34 cellular contexts compared by ENCODE assay signal in genomic region chr20:13317439-13317838, GRCh38.
DNase-seq lines count a peak whose midpoint lies in the region; ATAC-seq, FAIRE-seq and TF ChIP-seq lines count a peak whose summit lies in the region.
"Had no signal": no experiment of that assay in that cellular context is flagged by ENCODE, and none has a peak within 500 bp of the region (broad histone marks: within the 10 kb centered on the region; RNA-seq: fewer than 3 reads in every experiment).

No MANE protein-coding gene starts in this region.

- no peak overlapping the region for H3K4me2 ChIP-seq in A549
- H3K4me2 ChIP-seq: BLaER1; BLaER1 treated with 17β-estradiol and CSF1 and Interleukin-3, amounts not matched to agents 10 nM and 100 nM had no signal

- no peak for TF ChIP-seq CTCF in A549 (IDR thresholded peaks at IDR 0.05)

- peaks cover 20% of the 10 kb centered on the region for H3K9me3 Mint-ChIP-seq in activated naive CD8-positive, alpha-beta T cell treated with anti-CD3 and anti-CD28 coated beads, Interleukin-2, amount 50 U/mL, for 24 hours
- peaks cover 11% of the 10 kb centered on the region for H3K9me3 Mint-ChIP-seq in activated naive CD8-positive, alpha-beta T cell treated with anti-CD3 and anti-CD28 coated beads for 36 hours
- H3K9me3 Mint-ChIP-seq in stimulated activated naive CD8-positive, alpha-beta T cell treated with anti-CD3 and anti-CD28 coated beads, Interleukin-15, amount 100 ng/mL, for 72 hours: peaks cover 13% of the 10 kb centered on the region in 2 donors

- TF ChIP-seq RAD21 in A549 (conservative IDR thresholded peaks at IDR 0.05 in 1 of 2, IDR thresholded peaks at IDR 0.05 in 1 of 2): no peak

- no peak overlapping the region for H3K4me3 Mint-ChIP-seq in activated naive CD8-positive, alpha-beta T cell treated with anti-CD3 and anti-CD28 coated beads, Interleukin-2, amount 50 U/mL, for 24 hours
- no peak overlapping the region for H3K4me3 Mint-ChIP-seq in activated naive CD8-positive, alpha-beta T cell treated with anti-CD3 and anti-CD28 coated beads for 36 hours
- H3K4me3 Mint-ChIP-seq in stimulated activated naive CD8-positive, alpha-beta T cell treated with anti-CD3 and anti-CD28 coated beads, Interleukin-15, amount 100 ng/mL, for 72 hours: no peak overlapping the region
- H3K4me3 Mint-ChIP-seq: B cell; CD14-positive monocyte; CD4-positive, alpha-beta memory T cell; CD4-positive, alpha-beta T cell; CD4-positive, CD25-positive, alpha-beta regulatory T cell; CD8-positive, alpha-beta memory T cell; CD8-positive, alpha-beta T cell had no signal

- peak; percentile 84 for ATAC-seq in activated naive CD8-positive, alpha-beta T cell treated with anti-CD3 and anti-CD28 coated beads, Interleukin-2, amount 50 U/mL, for 24 hours
- ATAC-seq in stimulated activated naive CD8-positive, alpha-beta T cell treated with anti-CD3 and anti-CD28 coated beads, Interleukin-15, Interleukin-2, amounts not matched to agents 100 U/mL and 50 U/mL, for 24 hours: peak; percentile 55
- no peak for ATAC-seq in stimulated activated naive CD8-positive, alpha-beta T cell treated with anti-CD3 and anti-CD28 coated beads, Interleukin-15, amount 100 ng/mL, for 72 hours
- no peak for ATAC-seq in A549
- ATAC-seq: CD8-positive, alpha-beta T cell had no signal

- peak; percentile 96 for FAIRE-seq in A549 (lab: Jason Lieb, UNC)
- FAIRE-seq: A204.1, D721Med had no signal

- H3K36me3 Mint-ChIP-seq in activated naive CD8-positive, alpha-beta T cell treated with anti-CD3 and anti-CD28 coated beads, Interleukin-2, amount 50 U/mL, for 24 hours (ENCODE audit: low read depth): no peaks in the 10 kb centered on the region
- no peaks in the 10 kb centered on the region for H3K36me3 Mint-ChIP-seq in activated naive CD8-positive, alpha-beta T cell treated with anti-CD3 and anti-CD28 coated beads for 36 hours
- H3K36me3 Mint-ChIP-seq: CD14-positive monocyte; CD4-positive, alpha-beta memory T cell; CD4-positive, CD25-positive, alpha-beta regulatory T cell; CD8-positive, alpha-beta memory T cell; CD8-positive, alpha-beta T cell had no signal

- H3K27me3 Mint-ChIP-seq in activated naive CD8-positive, alpha-beta T cell treated with anti-CD3 and anti-CD28 coated beads, Interleukin-2, amount 50 U/mL, for 24 hours: peaks cover 10% of the 10 kb centered on the region
- H3K27me3 Mint-ChIP-seq in activated naive CD8-positive, alpha-beta T cell treated with anti-CD3 and anti-CD28 coated beads for 36 hours: peaks cover 7% of the 10 kb centered on the region
- H3K27me3 Mint-ChIP-seq in stimulated activated naive CD8-positive, alpha-beta T cell treated with anti-CD3 and anti-CD28 coated beads, Interleukin-15, amount 100 ng/mL, for 72 hours: peaks cover 29% of the 10 kb centered on the region
- H3K27me3 Mint-ChIP-seq: CD4-positive, alpha-beta T cell had no signal

- POLR2A ChIA-PET in A549 (lab: Yijun Ruan, JAX): interaction anchor here (0.6 kb wide), 1 partner anchor 11 kb away, joined by 3 read pairs; no protein-coding TSS in a partner anchor

- CTCF ChIA-PET in A549 (lab: Yijun Ruan, JAX): no interaction called here

- peaks cover 26% of the 10 kb centered on the region for H3K4me1 Mint-ChIP-seq in activated naive CD8-positive, alpha-beta T cell treated with anti-CD3 and anti-CD28 coated beads, Interleukin-2, amount 50 U/mL, for 24 hours
- peaks cover 3% of the 10 kb centered on the region for H3K4me1 Mint-ChIP-seq in activated naive CD8-positive, alpha-beta T cell treated with anti-CD3 and anti-CD28 coated beads for 36 hours
- peaks cover 8% of the 10 kb centered on the region for H3K4me1 Mint-ChIP-seq in stimulated activated naive CD8-positive, alpha-beta T cell treated with anti-CD3 and anti-CD28 coated beads, Interleukin-15, amount 100 ng/mL, for 72 hours
- H3K4me1 Mint-ChIP-seq: B cell, CD14-positive monocyte had no signal

- peaks cover 10% of the 10 kb centered on the region; the same call in 1 of the 3 replicates for H3K9me3 ChIP-seq in A549
- H3K9me3 ChIP-seq: BE2C, BLaER1 had no signal

- WGBS in A549 (ENCODE audit: missing lambda C conversion rate): 4% methylated on average over 1 of the region's 1 CpG

- no peak for DNase-seq in activated naive CD8-positive, alpha-beta T cell treated with anti-CD3 and anti-CD28 coated beads, Interleukin-2, amount 50 U/mL, for 24 hours
- no peak for DNase-seq in activated naive CD8-positive, alpha-beta T cell treated with anti-CD3 and anti-CD28 coated beads for 36 hours
- DNase-seq in stimulated activated naive CD8-positive, alpha-beta T cell treated with anti-CD3 and anti-CD28 coated beads, Interleukin-15, Interleukin-2, amounts not matched to agents 100 U/mL and 50 U/mL, for 24 hours: no peak
- DNase-seq in stimulated activated naive CD8-positive, alpha-beta T cell treated with anti-CD3 and anti-CD28 coated beads, Interleukin-15, amount 100 ng/mL, for 72 hours: no peak
- no peak for DNase-seq in A549 (ENCODE audit: low read depth in 1 of 2, low spot score in 1 of 2)
- DNase-seq in mesenteric fat pad (ENCODE audit: low spot score): no peak
- DNase-seq: 8988T; ACHN; AML-193; BE2C; C1 segment of cervical spinal cord; Caco-2; Calu3; CD4-positive, alpha-beta memory T cell; CD4-positive, alpha-beta T cell; CD4-positive, CD25-positive, alpha-beta regulatory T cell; CD8-positive, alpha-beta memory T cell; CD8-positive, alpha-beta T cell; COR-L47; DMS 273 treated with DMSO at 0.1 percent for 48 hours; DMS153; DMS53; DMS79; DMS79 treated with DMSO at 0.1 percent for 48 hours; DND-41; EL had no signal

- no peak overlapping the region for H3K27ac ChIP-seq in A549
- H3K27ac ChIP-seq: 22Rv1; BLaER1; BLaER1 treated with 17β-estradiol and CSF1 and Interleukin-3, amounts not matched to agents 10 nM and 100 nM; C4-2B had no signal

- no peak overlapping the region for H3K4me3 ChIP-seq in A549
- H3K4me3 ChIP-seq: BLaER1; BLaER1 treated with 17β-estradiol and CSF1 and Interleukin-3, amounts not matched to agents 10 nM and 100 nM had no signal

- no peak overlapping the region for H3K27ac Mint-ChIP-seq in activated naive CD8-positive, alpha-beta T cell treated with anti-CD3 and anti-CD28 coated beads, Interleukin-2, amount 50 U/mL, for 24 hours
- no peak overlapping the region for H3K27ac Mint-ChIP-seq in activated naive CD8-positive, alpha-beta T cell treated with anti-CD3 and anti-CD28 coated beads for 36 hours
- no peak overlapping the region for H3K27ac Mint-ChIP-seq in stimulated activated naive CD8-positive, alpha-beta T cell treated with anti-CD3 and anti-CD28 coated beads, Interleukin-15, amount 100 ng/mL, for 72 hours
- H3K27ac Mint-ChIP-seq: B cell; CD14-positive monocyte; CD4-positive, alpha-beta memory T cell; CD4-positive, alpha-beta T cell; CD4-positive, CD25-positive, alpha-beta regulatory T cell; CD8-positive, alpha-beta memory T cell; CD8-positive, alpha-beta T cell had no signal

- H3K4me1 ChIP-seq in A549: no peaks in the 10 kb centered on the region; the same call in 2 of the 3 replicates
- H3K4me1 ChIP-seq: BE2C had no signal

- no peak for TF ChIP-seq EP300 in A549 (IDR thresholded peaks at IDR 0.05)

- TF ChIP-seq POLR2A in A549 (IDR thresholded peaks at IDR 0.05; ENCODE audit: low read length): no peak

TF ChIP-seq in A549, 52 proteins besides CTCF, POLR2A, EP300 and RAD21 (continues in another document):
- no peak for TF ChIP-seq POLR2AphosphoS2 (conservative IDR thresholded peaks at IDR 0.05; ENCODE audit: low read length)
- no peak for TF ChIP-seq JUNB (IDR thresholded peaks at IDR 0.05)
- no peak for TF ChIP-seq ZC3H11A (IDR thresholded peaks at IDR 0.05)
- no peak for TF ChIP-seq ATOH8 (CRISPR knock-in tag; IDR thresholded peaks at IDR 0.05; ENCODE audit: low read depth)
- TF ChIP-seq MAFK (IDR thresholded peaks at IDR 0.05; ENCODE audit: partially characterized antibody): no peak
- TF ChIP-seq MAX (IDR thresholded peaks at IDR 0.05): no peak
- TF ChIP-seq PBX3 (IDR thresholded peaks at IDR 0.05): no peak
- no peak for TF ChIP-seq FOSB (CRISPR knock-in tag; IDR thresholded peaks at IDR 0.05)
- TF ChIP-seq MYC (IDR thresholded peaks at IDR 0.05; ENCODE audit: borderline replicate concordance, low read length): no peak
- no peak for TF ChIP-seq ZNF302 (CRISPR knock-in tag; IDR thresholded peaks at IDR 0.05)
- TF ChIP-seq NPAS2 (CRISPR knock-in tag; IDR thresholded peaks at IDR 0.05; ENCODE audit: borderline replicate concordance): no peak
- TF ChIP-seq NR3C1 (IDR thresholded peaks at IDR 0.05): no peak
- no peak for TF ChIP-seq BCL3 (IDR thresholded peaks at IDR 0.05)
- no peak for TF ChIP-seq RFX5 (IDR thresholded peaks at IDR 0.05)
- no peak for TF ChIP-seq TFCP2L1 (CRISPR knock-in tag; IDR thresholded peaks at IDR 0.05)

Comparison
In these comparisons a context has a peak if more than half of its experiments do, and no peak if none do; other contexts are left out.
1. ATAC-seq: peak in activated naive CD8-positive, alpha-beta T cell treated with anti-CD3 and anti-CD28 coated beads, Interleukin-2, amount 50 U/mL, for 24 hours (single experiment) and stimulated activated naive CD8-positive, alpha-beta T cell treated with anti-CD3 and anti-CD28 coated beads, Interleukin-15, Interleukin-2, amounts not matched to agents 100 U/mL and 50 U/mL, for 24 hours (single experiment); none in stimulated activated naive CD8-positive, alpha-beta T cell treated with anti-CD3 and anti-CD28 coated beads, Interleukin-15, amount 100 ng/mL, for 72 hours (single experiment) and A549 (0 of 2).